12 cellular contexts compared by ENCODE assay signal in the genomic region with DNA sequence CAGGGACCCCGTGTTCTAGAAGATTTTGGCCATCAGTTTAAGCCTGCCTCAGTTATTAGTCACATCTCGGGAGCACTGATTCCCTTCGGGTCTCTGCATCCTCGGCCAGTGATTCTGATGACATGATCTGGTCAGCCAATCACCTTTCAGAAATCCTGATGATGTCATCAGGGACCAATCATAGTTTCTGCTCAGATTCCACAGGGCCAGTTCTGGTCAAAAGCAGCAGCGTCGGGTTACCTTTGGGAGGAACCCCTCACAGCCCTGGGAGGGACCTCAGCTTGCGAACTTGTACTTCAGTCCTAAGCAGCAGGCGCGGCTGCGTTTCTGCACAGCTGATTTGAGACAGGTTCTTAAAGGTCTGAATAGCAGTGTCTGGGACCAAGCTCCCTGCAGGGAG. TPM values are rescaled to one million over a fixed set of nuclear protein-coding genes. Genes with fewer than 3 reads are reported as not detected.
DNase-seq lines count a peak whose midpoint lies in the region; ATAC-seq and TF ChIP-seq lines count a peak whose summit lies in the region.
"Had no signal": no experiment of that assay in that cellular context is flagged by ENCODE, and none has a peak within 500 bp of the region (broad histone marks: within the 10 kb centered on the region; RNA-seq: fewer than 3 reads in every experiment).

No MANE protein-coding gene starts in this region.

- H3K4me1 ChIP-seq in adipocyte (ENCODE audit: control insufficient read depth, insufficient read depth, low read length) (peaks cover 11% of the 10 kb centered on the region), gastroesophageal sphincter (peaks cover 0 to 12% (median 0%) of the 10 kb centered on the region in 3 donors)

- H3K27ac Mint-ChIP-seq in nephron progenitor cell = peak overlapping the region; percentile 91
- no peak overlapping the region for H3K27ac Mint-ChIP-seq in natural killer cell treated with Interleukin-12 subunit alpha and Interleukin-12 subunit beta and Interleukin-15 and Interleukin-18, amount 100 ng/mL, for 72 hours
- H3K27ac Mint-ChIP-seq in stimulated activated effector memory CD8-positive, alpha-beta T cell treated with anti-CD3 and anti-CD28 coated beads, Interleukin-12 subunit alpha, Interleukin-12 subunit beta, amount 100 ng/mL, for 72 hours = no peak overlapping the region
- H3K27ac Mint-ChIP-seq: CD4-positive, alpha-beta T cell had no signal

- H3K4me1 Mint-ChIP-seq in nephron progenitor cell = peaks cover 18% of the 10 kb centered on the region
- H3K4me1 Mint-ChIP-seq in natural killer cell treated with Interleukin-12 subunit alpha and Interleukin-12 subunit beta and Interleukin-15 and Interleukin-18, amount 100 ng/mL, for 72 hours (ENCODE audit: low read depth in 2 of 2) = no peaks in the 10 kb centered on the region
- H3K4me1 Mint-ChIP-seq in stimulated activated effector memory CD8-positive, alpha-beta T cell treated with anti-CD3 and anti-CD28 coated beads, Interleukin-12 subunit alpha, Interleukin-12 subunit beta, amount 100 ng/mL, for 72 hours = no peaks in the 10 kb centered on the region

- H3K27me3 Mint-ChIP-seq in nephron progenitor cell (ENCODE audit: low read depth, poor library complexity) = peaks cover 36% of the 10 kb centered on the region
- H3K27me3 Mint-ChIP-seq in natural killer cell treated with Interleukin-12 subunit alpha and Interleukin-12 subunit beta and Interleukin-15 and Interleukin-18, amount 100 ng/mL, for 72 hours = no peaks in the 10 kb centered on the region
- H3K27me3 Mint-ChIP-seq: CD4-positive, alpha-beta T cell had no signal

- H3K36me3 Mint-ChIP-seq in nephron progenitor cell (ENCODE audit: low read depth) = peaks cover 30% of the 10 kb centered on the region
- H3K36me3 Mint-ChIP-seq in natural killer cell treated with Interleukin-12 subunit alpha and Interleukin-12 subunit beta and Interleukin-15 and Interleukin-18, amount 100 ng/mL, for 72 hours = no peaks in the 10 kb centered on the region
- peaks cover 5% of the 10 kb centered on the region for H3K36me3 Mint-ChIP-seq in stimulated activated effector memory CD8-positive, alpha-beta T cell treated with anti-CD3 and anti-CD28 coated beads, Interleukin-12 subunit alpha, Interleukin-12 subunit beta, amount 100 ng/mL, for 72 hours

- no peak overlapping the region for H3K9ac ChIP-seq in adipocyte (ENCODE audit: low read length)

- no peak for TF ChIP-seq CTCF in gastroesophageal sphincter (IDR thresholded peaks at IDR 0.05)
- TF ChIP-seq CTCF in nephron progenitor cell (IDR thresholded peaks at IDR 0.05) = no peak

- H3K9me3 ChIP-seq in adipocyte (ENCODE audit: control insufficient read depth, low read length) (no peaks in the 10 kb centered on the region), gastroesophageal sphincter (no peaks in the 10 kb centered on the region)
- H3K9me3 ChIP-seq: tibial nerve had no signal

- H3K4me3 Mint-ChIP-seq in nephron progenitor cell = no peak overlapping the region
- no peak overlapping the region for H3K4me3 Mint-ChIP-seq in natural killer cell treated with Interleukin-12 subunit alpha and Interleukin-12 subunit beta and Interleukin-15 and Interleukin-18, amount 100 ng/mL, for 72 hours
- no peak overlapping the region for H3K4me3 Mint-ChIP-seq in stimulated activated effector memory CD8-positive, alpha-beta T cell treated with anti-CD3 and anti-CD28 coated beads, Interleukin-12 subunit alpha, Interleukin-12 subunit beta, amount 100 ng/mL, for 72 hours
- H3K4me3 Mint-ChIP-seq: CD4-positive, alpha-beta T cell had no signal

- H3K27ac ChIP-seq in gastroesophageal sphincter = no peak overlapping the region
- H3K27ac ChIP-seq: tibial nerve had no signal

- no peak for TF ChIP-seq EP300 in gastroesophageal sphincter (IDR thresholded peaks at IDR 0.05)

- H3K36me3 ChIP-seq in adipocyte (ENCODE audit: control insufficient read depth, insufficient read depth, low read length, severe bottlenecking) (peaks cover 6% of the 10 kb centered on the region), gastroesophageal sphincter (peaks cover 0 to 64% of the 10 kb centered on the region in 2 donors)

- WGBS in gastroesophageal sphincter (ENCODE audit: low coverage in 1 of 2), 2 donors = 69 to 78% methylated on average over 3 to 4 of the region's 10 CpGs

- H3K4me3 ChIP-seq in adipocyte (ENCODE audit: low read length) (no peak overlapping the region), gastroesophageal sphincter (no peak overlapping the region)
- H3K4me3 ChIP-seq: tibial nerve had no signal

- no peak for TF ChIP-seq POLR2A in gastroesophageal sphincter (IDR thresholded peaks at IDR 0.05)

- H3K9me3 Mint-ChIP-seq in nephron progenitor cell = no peaks in the 10 kb centered on the region
- no peaks in the 10 kb centered on the region for H3K9me3 Mint-ChIP-seq in natural killer cell treated with Interleukin-12 subunit alpha and Interleukin-12 subunit beta and Interleukin-15 and Interleukin-18, amount 100 ng/mL, for 72 hours
- H3K9me3 Mint-ChIP-seq in stimulated activated effector memory CD8-positive, alpha-beta T cell treated with anti-CD3 and anti-CD28 coated beads, Interleukin-12 subunit alpha, Interleukin-12 subunit beta, amount 100 ng/mL, for 72 hours = no peaks in the 10 kb centered on the region
- H3K9me3 Mint-ChIP-seq: CD4-positive, alpha-beta T cell had no signal

- H3K27me3 ChIP-seq in adipocyte (replicated peaks; ENCODE audit: control insufficient read depth, insufficient read depth, low read length) (no peaks in the 10 kb centered on the region), gastroesophageal sphincter (no peaks in the 10 kb centered on the region)
- H3K27me3 ChIP-seq: tibial nerve had no signal

- ATAC-seq in gastroesophageal sphincter = peak; percentile 51
- ATAC-seq in natural killer cell treated with Interleukin-12 subunit alpha and Interleukin-12 subunit beta and Interleukin-15 and Interleukin-18, amount 100 ng/mL, for 72 hours = no peak
- ATAC-seq in stimulated activated effector memory CD8-positive, alpha-beta T cell treated with anti-CD3 and anti-CD28 coated beads, Interleukin-12 subunit alpha, Interleukin-12 subunit beta, amount 100 ng/mL, for 72 hours = no peak

- peak; percentile 81 for DNase-seq in EH (ENCODE audit: low read depth)
- DNase-seq in adipocyte (ENCODE audit: low read depth) = peak; percentile 78
- DNase-seq in nephron progenitor cell = peak; percentile 41
- DNase-seq in natural killer cell treated with Interleukin-12 subunit alpha and Interleukin-12 subunit beta and Interleukin-15 and Interleukin-18, amount 100 ng/mL, for 72 hours (ENCODE audit: low spot score) = no peak
- no peak for DNase-seq in activated T-cell treated with anti-CD3 and anti-CD28 coated beads for 4 hours
- DNase-seq in NCI-H1694 treated with DMSO at 0.1 percent for 48 hours (lab: John Stamatoyannopoulos, UW) = no peak
- DNase-seq in stimulated activated effector memory CD8-positive, alpha-beta T cell treated with anti-CD3 and anti-CD28 coated beads, Interleukin-12 subunit alpha, Interleukin-12 subunit beta, amount 100 ng/mL, for 72 hours (ENCODE audit: low spot score in 2 of 2) = no peak
- DNase-seq: CD4-positive, alpha-beta T cell; NCI-H345; stimulated activated CD4-positive, alpha-beta T cell treated with anti-CD3 and anti-CD28 coated beads, Interleukin-4, amount 100 ng/mL, for 4 hours had no signal

RNA-seq across cellular contexts. Expression of gene KDM8, which starts 13.9 kb away (rescaled TPM):
- 10 to 100 TPM in 1 of 4 donors, 1 to 10 TPM in 3; 1.9 to 12.0 (median 4.0) TPM for total RNA-seq in gastroesophageal sphincter
- 10 to 100 TPM in 1 of 2 donors, 1 to 10 TPM in 1; 7.3 to 12.0 TPM for total RNA-seq in natural killer cell treated with Interleukin-12 subunit alpha and Interleukin-12 subunit beta and Interleukin-15 and Interleukin-18, amount 100 ng/mL, for 72 hours

RNA-seq across cellular contexts. Expression of gene NSMCE1, which starts 51.3 kb away (rescaled TPM):
- total RNA-seq in gastroesophageal sphincter = 10 to 100 TPM; 48.4 to 66.0 (median 63.3) TPM
- total RNA-seq in natural killer cell treated with Interleukin-12 subunit alpha and Interleukin-12 subunit beta and Interleukin-15 and Interleukin-18, amount 100 ng/mL, for 72 hours = 10 to 100 TPM; 37.7 to 50.4 TPM

Comparison
In these comparisons a context has a peak if more than half of its experiments do, and no peak if none do; other contexts are left out.
1. DNase-seq: peak in EH (single experiment), adipocyte (single experiment) and nephron progenitor cell (single experiment); none in natural killer cell treated with Interleukin-12 subunit alpha and Interleukin-12 subunit beta and Interleukin-15 and Interleukin-18, amount 100 ng/mL, for 72 hours (single experiment), activated T-cell treated with anti-CD3 and anti-CD28 coated beads for 4 hours (single experiment), NCI-H1694 treated with DMSO at 0.1 percent for 48 hours (single experiment) and stimulated activated effector memory CD8-positive, alpha-beta T cell treated with anti-CD3 and anti-CD28 coated beads, Interleukin-12 subunit alpha, Interleukin-12 subunit beta, amount 100 ng/mL, for 72 hours (0 of 2).